Comparison of ENCODE assay signal across 17 cellular contexts in genomic region chr2:239145106-239145505, GRCh38.
"Had no signal": no experiment of that assay in that cellular context is flagged by ENCODE, and none has a peak within 500 bp of the region (broad histone marks: within the 10 kb centered on the region; RNA-seq: fewer than 3 reads in every experiment).

No MANE protein-coding gene starts in this region.

- H3K27me3 ChIP-seq: tibial artery had no signal

- H3K9me3 ChIP-seq: prostate gland, tibial artery had no signal

- H3K27ac Mint-ChIP-seq: activated CD4-positive, alpha-beta T cell treated with anti-CD3 and anti-CD28 coated beads for 36 hours; activated naive CD8-positive, alpha-beta T cell treated with anti-CD3 and anti-CD28 coated beads, Interleukin-2, amount 50 U/mL, for 24 hours; dendritic cell treated with granulocyte-macrophage colony-stimulating factor and Interleukin-4, amounts not matched to agents 40 ng/mL and 50 ng/mL, for 4 days; effector memory CD8-positive, alpha-beta T cell; memory B cell; T-helper 2 cell treated with Interferon-gamma antibody and Interleukin-4, amounts not matched to agents 5 μg/mL and 100 μg/mL, for 36 hours had no signal

- H3K4me1 Mint-ChIP-seq: activated naive CD8-positive, alpha-beta T cell treated with anti-CD3 and anti-CD28 coated beads, Interleukin-2, amount 50 U/mL, for 24 hours had no signal

- H3K4me3 ChIP-seq: prostate gland, tibial artery had no signal

- H3K27me3 Mint-ChIP-seq: activated CD4-positive, alpha-beta T cell treated with anti-CD3 and anti-CD28 coated beads for 36 hours; activated naive CD8-positive, alpha-beta T cell treated with anti-CD3 and anti-CD28 coated beads, Interleukin-2, amount 50 U/mL, for 24 hours; dendritic cell treated with granulocyte-macrophage colony-stimulating factor and Interleukin-4, amounts not matched to agents 40 ng/mL and 50 ng/mL, for 4 days; effector memory CD8-positive, alpha-beta T cell; memory B cell; naive thymus-derived CD4-positive, alpha-beta T cell had no signal

- H3K27ac ChIP-seq: prostate gland, tibial artery had no signal

- DNase-seq: activated CD4-positive, alpha-beta T cell treated with anti-CD3 and anti-CD28 coated beads for 36 hours; activated CD4-positive, alpha-beta T cell treated with anti-CD3 and anti-CD28 coated beads, Interleukin-2, amount 50 U/mL, for 48 hours; activated naive CD4-positive, alpha-beta T cell treated with Interleukin-2 at 50 U/mL for 16 hours; activated naive CD8-positive, alpha-beta T cell treated with anti-CD3 and anti-CD28 coated beads, Interleukin-2, amount 50 U/mL, for 24 hours; activated T-cell treated with anti-CD3 and anti-CD28 coated beads for 4 hours; effector memory CD8-positive, alpha-beta T cell; foreskin fibroblast; kidney glomerular epithelial cell; left ventricle myocardium superior; naive thymus-derived CD4-positive, alpha-beta T cell; stimulated activated naive CD8-positive, alpha-beta T cell treated with anti-CD3 and anti-CD28 coated beads, Interleukin-15, Interleukin-2, amounts not matched to agents 100 U/mL and 50 U/mL, for 24 hours; substantia nigra; tibial artery had no signal

- H3K9me3 Mint-ChIP-seq: activated naive CD8-positive, alpha-beta T cell treated with anti-CD3 and anti-CD28 coated beads, Interleukin-2, amount 50 U/mL, for 24 hours; dendritic cell treated with granulocyte-macrophage colony-stimulating factor and Interleukin-4, amounts not matched to agents 40 ng/mL and 50 ng/mL, for 4 days; T-helper 2 cell treated with Interferon-gamma antibody and Interleukin-4, amounts not matched to agents 5 μg/mL and 100 μg/mL, for 36 hours had no signal

- ATAC-seq: activated CD4-positive, alpha-beta T cell treated with anti-CD3 and anti-CD28 coated beads for 36 hours; activated naive CD8-positive, alpha-beta T cell treated with anti-CD3 and anti-CD28 coated beads, Interleukin-2, amount 50 U/mL, for 24 hours; effector memory CD8-positive, alpha-beta T cell; left ventricle myocardium superior; naive thymus-derived CD4-positive, alpha-beta T cell; stimulated activated naive CD8-positive, alpha-beta T cell treated with anti-CD3 and anti-CD28 coated beads, Interleukin-15, Interleukin-2, amounts not matched to agents 100 U/mL and 50 U/mL, for 24 hours had no signal

- H3K4me1 ChIP-seq: prostate gland, tibial artery had no signal

- H3K36me3 ChIP-seq: prostate gland had no signal

- H3K4me3 Mint-ChIP-seq: activated CD4-positive, alpha-beta T cell treated with anti-CD3 and anti-CD28 coated beads for 36 hours; activated naive CD8-positive, alpha-beta T cell treated with anti-CD3 and anti-CD28 coated beads, Interleukin-2, amount 50 U/mL, for 24 hours; dendritic cell treated with granulocyte-macrophage colony-stimulating factor and Interleukin-4, amounts not matched to agents 40 ng/mL and 50 ng/mL, for 4 days; effector memory CD8-positive, alpha-beta T cell; memory B cell; naive thymus-derived CD4-positive, alpha-beta T cell; T-helper 2 cell treated with Interferon-gamma antibody and Interleukin-4, amounts not matched to agents 5 μg/mL and 100 μg/mL, for 36 hours had no signal
